Comparison of ENCODE assay signal across 25 cellular contexts in the genomic region with DNA sequence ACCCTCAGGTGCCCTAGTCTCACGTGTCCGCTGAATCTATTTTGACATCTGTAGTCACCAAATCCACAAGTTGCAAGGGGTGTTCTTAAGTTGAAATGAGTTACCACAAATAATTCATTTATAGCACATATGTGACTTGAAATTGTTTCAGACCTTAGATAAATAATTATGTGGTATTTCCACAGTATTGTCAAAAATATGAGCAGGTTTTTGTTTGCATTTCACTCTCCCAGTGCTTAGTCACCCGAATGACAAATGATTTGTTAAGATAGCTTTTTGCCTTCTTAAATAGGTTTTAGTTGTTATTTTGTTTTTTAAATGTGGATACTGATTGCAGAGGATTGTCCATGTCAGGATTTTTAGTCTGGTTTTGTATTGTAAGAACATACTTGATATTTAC. TPM values are rescaled to one million over a fixed set of nuclear protein-coding genes. Genes with fewer than 3 reads are reported as not detected.
A peak's percentile ranks its signal among the peaks of the same experiment; 100 is the strongest.
DNase-seq lines count a peak whose midpoint lies in the region; ATAC-seq, FAIRE-seq and TF ChIP-seq lines count a peak whose summit lies in the region.
"Had no signal": no experiment of that assay in that cellular context is flagged by ENCODE, and none has a peak within 500 bp of the region (broad histone marks: within the 10 kb centered on the region; RNA-seq: fewer than 3 reads in every experiment).

No MANE protein-coding gene starts in this region.

- no peaks in the 10 kb centered on the region for H3K9me3 ChIP-seq in DOHH2 (ENCODE audit: control insufficient read depth, insufficient read depth, low read length)
- H3K9me3 ChIP-seq in Loucy (ENCODE audit: insufficient read depth, low read depth, low read length), result no peaks in the 10 kb centered on the region
- no peaks in the 10 kb centered on the region for H3K9me3 ChIP-seq in GM12878 (replicated peaks; ENCODE audit: control insufficient read depth, insufficient read depth, low read length)
- H3K9me3 ChIP-seq: SJSA1, spleen had no signal

- TF ChIP-seq CTCF in DOHH2 (IDR thresholded peaks at IDR 0.05; ENCODE audit: low read depth, low read length, poor library complexity, severe bottlenecking) (no peak), Loucy (conservative IDR thresholded peaks at IDR 0.05; ENCODE audit: low read length) (no peak), GM12878 (IDR thresholded peaks at IDR 0.05 in 2 of 3, conservative IDR thresholded peaks at IDR 0.05 in 1 of 3; ENCODE audit: control insufficient read depth in 2 of 3, extremely low read depth in 1 of 3, insufficient read depth in 1 of 3, low read depth in 3 of 3, low read length in 3 of 3) (no peak), nephron (IDR thresholded peaks at IDR 0.05; ENCODE audit: unreplicated experiment in 3 of 3) (no peak)

- peaks cover 30% of the 10 kb centered on the region for H3K4me1 Mint-ChIP-seq in nephron

- DNase-seq in GM12878 (ENCODE audit: low read depth, low spot score) (no peak), GM12892 (ENCODE audit: insufficient read length) (no peak)
- DNase-seq: activated CD4-positive, alpha-beta memory T cell treated with anti-CD3 and anti-CD28 coated beads for 36 hours; activated CD8-positive, alpha-beta memory T cell treated with anti-CD3 and anti-CD28 coated beads, Interleukin-2, amount 50 U/mL, for 4 hours; aorta; C1 segment of cervical spinal cord; caudate nucleus; NCI-H1048; NCI-H1694; NCI-H510A treated with DMSO at 0.1 percent for 48 hours; nephron progenitor cell; right cardiac atrium; RPMI8226; spleen; trophoblast cell had no signal

- SMC1A ChIA-PET in GM12878 (lab: Charles Lee; ENCODE audit: uncharacterized antibody, unreplicated experiment), result interaction anchor here (0.6 to 1.8 kb wide), 3 partner anchors 9 to 396 kb away, joined by 3 to 4 read pairs (median 4); no protein-coding TSS in a partner anchor

- WGBS in GM12878 (ENCODE audit: insufficient coverage, insufficient replicate concordance, low lambda C conversion rate, missing lambda C conversion rate), result 94% methylated on average over 3 of the region's 3 CpGs

- H3K4me3 ChIP-seq in DOHH2 (ENCODE audit: low read length) (no peak overlapping the region), Loucy (ENCODE audit: low read length, poor library complexity, severe bottlenecking) (no peak overlapping the region), GM12878 (peak overlapping the region; percentile 2; the same call in 1 of the 2 replicates)
- H3K4me3 ChIP-seq: SJSA1 had no signal

- H3K9me2 ChIP-seq in DOHH2 (replicated peaks; ENCODE audit: control insufficient read depth, low read length) (no peaks in the 10 kb centered on the region), Loucy (replicated peaks; ENCODE audit: low read depth, low read length) (no peaks in the 10 kb centered on the region)

- FAIRE-seq in GM12878 (lab: Jason Lieb, UNC) (no peak), GM12892 (lab: Jason Lieb, UNC) (no peak)
- FAIRE-seq: GM12891, H1 had no signal

- intact Hi-C loops in GM12878 (cut with micrococcal nuclease; ENCODE audit: unreplicated experiment), result no loop called here

- H3K36me3 Mint-ChIP-seq in nephron (ENCODE audit: low read depth), result peaks cover 9% of the 10 kb centered on the region

- H3K4me1 ChIP-seq in DOHH2 (ENCODE audit: control insufficient read depth, low read length) (peaks cover 24% of the 10 kb centered on the region), Loucy (ENCODE audit: insufficient read depth, low read length, poor library complexity, severe bottlenecking) (peaks cover 39% of the 10 kb centered on the region), GM12878 (ENCODE audit: control insufficient read depth, insufficient read depth, low read length) (peaks cover 3% of the 10 kb centered on the region)

- POLR2A ChIA-PET in GM12878 (lab: Charles Lee), result no interaction called here

- peaks cover 34% of the 10 kb centered on the region for H3K79me2 ChIP-seq in DOHH2 (ENCODE audit: control insufficient read depth, low read length)
- H3K79me2 ChIP-seq in Loucy (ENCODE audit: insufficient read depth, low read length), result no peaks in the 10 kb centered on the region
- peaks cover 10% of the 10 kb centered on the region for H3K79me2 ChIP-seq in GM12878 (ENCODE audit: control insufficient read depth, insufficient read depth, low read length)

- TF ChIP-seq RAD21 in GM12878 (IDR thresholded peaks at IDR 0.05; ENCODE audit: insufficient read depth, low read depth, low read length), result no peak

- H4K20me1 ChIP-seq in DOHH2 (ENCODE audit: control insufficient read depth, insufficient read depth, low read depth, low read length), result no peaks in the 10 kb centered on the region
- no peaks in the 10 kb centered on the region for H4K20me1 ChIP-seq in Loucy (ENCODE audit: insufficient read depth, low read length, poor library complexity, severe bottlenecking)
- H4K20me1 ChIP-seq in GM12878 (ENCODE audit: control insufficient read depth, insufficient read depth), result no peaks in the 10 kb centered on the region

- TF ChIP-seq EP300 in GM12878 (IDR thresholded peaks at IDR 0.05; ENCODE audit: borderline replicate concordance in 1 of 2, control insufficient read depth in 1 of 2, low read depth in 2 of 2, low read length in 2 of 2), result no peak

- TF ChIP-seq POLR2A in GM12878 (IDR thresholded peaks at IDR 0.05; ENCODE audit: low read depth, low read length) (no peak), GM12892 (IDR thresholded peaks at IDR 0.05; ENCODE audit: low read depth, low read length) (no peak)

- H3K27ac ChIP-seq in DOHH2 (ENCODE audit: low read depth, low read length), result no peak overlapping the region
- H3K27ac ChIP-seq in GM12878 (ENCODE audit: control insufficient read depth, insufficient read depth), result no peak overlapping the region
- H3K27ac ChIP-seq: SJSA1 had no signal

- RAD21 ChIA-PET in GM12878 (lab: Charles Lee; ENCODE audit: unreplicated experiment), result interaction anchor here (1.2 kb wide), 1 partner anchor 43 kb away, joined by 4 read pairs; no protein-coding TSS in a partner anchor

- no peak for ATAC-seq in GM12878
- ATAC-seq in activated CD4-positive, CD25-positive, alpha-beta regulatory T cell treated with anti-CD3 and anti-CD28 coated beads, Interleukin-2, amount 50 U/mL, for 24 hours, result no peak
- ATAC-seq in GM18909 (IDR thresholded peaks at IDR 0.05; ENCODE audit: poor library complexity, unreplicated experiment), result no peak
- ATAC-seq: activated T-helper 17 cell treated with anti-CD3 and anti-CD28 coated beads, Interleukin-2, amount 50 U/mL, for 72 hours; right cardiac atrium had no signal

- CTCF ChIA-PET in GM12878 (lab: Yijun Ruan, JAX), result interaction anchor here (1.3 to 1.9 kb wide), 2 partner anchors 42 to 161 kb away, joined by 4 to 6 read pairs; a partner anchor contains a TSS

- H3K9me3 Mint-ChIP-seq in nephron, result no peaks in the 10 kb centered on the region
- H3K9me3 Mint-ChIP-seq: activated CD4-positive, alpha-beta memory T cell treated with anti-CD3 and anti-CD28 coated beads for 36 hours; activated T-helper 17 cell treated with anti-CD3 and anti-CD28 coated beads, Interleukin-2, amount 50 U/mL, for 72 hours; nephron progenitor cell had no signal

- H3K9ac ChIP-seq in Loucy (ENCODE audit: low read depth, low read length, poor library complexity, severe bottlenecking) (no peak overlapping the region), GM12878 (ENCODE audit: control insufficient read depth, insufficient read depth, low read length) (no peak overlapping the region)

- H3K27me3 ChIP-seq in DOHH2 (ENCODE audit: control insufficient read depth, low read length) (no peaks in the 10 kb centered on the region), Loucy (ENCODE audit: insufficient read depth, low read length, poor library complexity, severe bottlenecking) (no peaks in the 10 kb centered on the region), GM12878 (replicated peaks in 1 of 2; ENCODE audit: control insufficient read depth in 2 of 2, insufficient read depth in 2 of 2, low read length in 1 of 2) (no peaks in the 10 kb centered on the region)
- H3K27me3 ChIP-seq: SJSA1, spleen had no signal

- peak overlapping the region; percentile 33 to 70 (median 53) for H3K4me3 Mint-ChIP-seq in nephron
- H3K4me3 Mint-ChIP-seq: activated CD4-positive, alpha-beta memory T cell treated with anti-CD3 and anti-CD28 coated beads for 36 hours; nephron progenitor cell had no signal

- H3K36me3 ChIP-seq in DOHH2 (ENCODE audit: control insufficient read depth, low read length) (peaks cover 53% of the 10 kb centered on the region), Loucy (ENCODE audit: insufficient read depth, low read length) (no peaks in the 10 kb centered on the region), GM12878 (ENCODE audit: control insufficient read depth in 2 of 2, insufficient read depth in 2 of 2, low read length in 1 of 2) (peaks cover 2 to 6% of the 10 kb centered on the region in 2 experiments; a peak in 3 of 4 replicates)

- in situ Hi-C loops in GM12878 (cut with MboI), result no loop called here

- H3F3A ChIP-seq in DOHH2 (ENCODE audit: control insufficient read depth, insufficient read depth) (peaks cover 2% of the 10 kb centered on the region; the same call in 1 of the 2 replicates), Loucy (ENCODE audit: low read depth) (0 out of 2 replicates have a peak, but pooled peaks cover 1% of the 10 kb centered on the region)

- no peaks in the 10 kb centered on the region for H3K27me3 Mint-ChIP-seq in nephron (ENCODE audit: low read depth)
- H3K27me3 Mint-ChIP-seq: activated CD4-positive, alpha-beta memory T cell treated with anti-CD3 and anti-CD28 coated beads for 36 hours; activated naive CD8-positive, alpha-beta T cell; activated T-helper 17 cell treated with anti-CD3 and anti-CD28 coated beads, Interleukin-2, amount 50 U/mL, for 72 hours had no signal

- no peak overlapping the region for H3K27ac Mint-ChIP-seq in nephron
- H3K27ac Mint-ChIP-seq: activated CD4-positive, alpha-beta memory T cell treated with anti-CD3 and anti-CD28 coated beads for 36 hours; activated naive CD8-positive, alpha-beta T cell; activated T-helper 17 cell treated with anti-CD3 and anti-CD28 coated beads, Interleukin-2, amount 50 U/mL, for 72 hours; nephron progenitor cell had no signal

- H3K4me2 ChIP-seq in DOHH2 (ENCODE audit: low read length) (0 out of 2 replicates have a peak overlapping the region, but pooled peaks have one; percentile 9), Loucy (ENCODE audit: low read depth, low read length, poor library complexity, severe bottlenecking) (peak overlapping the region; percentile 72), GM12878 (ENCODE audit: control insufficient read depth, insufficient read depth) (no peak overlapping the region; the same call in 1 of the 2 replicates)

- BruUV-seq in GM12878 (replicated peaks; lab: Mats Ljungman, UMichigan), result no TSS peak

- H2AFZ ChIP-seq in Loucy (ENCODE audit: low read length), result no peak overlapping the region
- no peak overlapping the region for H2AFZ ChIP-seq in GM12878 (ENCODE audit: control insufficient read depth, low read depth, low read length)

RNA-seq across cellular contexts. Expression of a gene that starts 2.6 kb away (rescaled TPM):
- total RNA-seq in GM12878 (2013; cell fraction: nucleolus; rRNA removed), result 65.5 and 77.7 TPM in 2 replicates
- total RNA-seq in GM12878 (2014; rRNA removed) (36.1 and 43.8 TPM in 2 replicates), GM12878 (2014; rRNA removed; fragmentation: Illumina TruSeq; extraction: Trizol) (24.3 and 25.1 TPM in 2 replicates), GM12878 (2021) (21.1 and 25.3 TPM in 2 replicates)
- 10.8 TPM for polyA plus RNA-seq in GM12878 (2011; ENCODE audit: low read depth)
- polyA plus RNA-seq in GM12878 (2011; rRNA removed) (32.0 and 37.2 TPM in 2 replicates), GM12878 (2014; fragmentation: Illumina TruSeq; extraction: Trizol) (22.5 and 27.3 TPM in 2 replicates), GM12878 (2014; fragmentation: Nextera tagmentation; extraction: Ambion mirVana) (10 to 100 TPM in 1 of 2 experiments, 1 to 10 TPM in 1; 7.3 to 14.6 TPM), GM12878 (2014; rRNA removed) (26.5 and 33.3 TPM in 2 replicates), GM12878 (2016; fragmentation: Nextera tagmentation; extraction: Ambion mirVana) (10 to 100 TPM; 40.8 to 41.7 TPM)
- 19.2 and 19.3 TPM in 2 replicates for polyA plus RNA-seq in GM12878 (2011; cell fraction: cytosol; rRNA removed)
- polyA plus RNA-seq in GM12878 (2011; cell fraction: nucleus; rRNA removed), result 18.5 and 29.9 TPM in 2 replicates
- polyA plus RNA-seq in GM12878 (2012), result 13.7 and 16.1 TPM in 2 replicates
- 26.7 and 30.3 TPM in 2 replicates for polyA minus RNA-seq in GM12878 (2011; rRNA and poly(A)+ RNA removed)
- polyA minus RNA-seq in GM12878 (2011; cell fraction: cytosol; rRNA and poly(A)+ RNA removed), result 9.0 and 10.3 TPM in 2 replicates
- 13.9 and 25.4 TPM in 2 replicates for polyA minus RNA-seq in GM12878 (2011; cell fraction: nucleus; rRNA and poly(A)+ RNA removed)
- 24.4 TPM for polyA plus RNA-seq in GM12892 (2012; ENCODE audit: missing spikeins)
